ENCODE assay signal across 1 cellular context in the genomic region with DNA sequence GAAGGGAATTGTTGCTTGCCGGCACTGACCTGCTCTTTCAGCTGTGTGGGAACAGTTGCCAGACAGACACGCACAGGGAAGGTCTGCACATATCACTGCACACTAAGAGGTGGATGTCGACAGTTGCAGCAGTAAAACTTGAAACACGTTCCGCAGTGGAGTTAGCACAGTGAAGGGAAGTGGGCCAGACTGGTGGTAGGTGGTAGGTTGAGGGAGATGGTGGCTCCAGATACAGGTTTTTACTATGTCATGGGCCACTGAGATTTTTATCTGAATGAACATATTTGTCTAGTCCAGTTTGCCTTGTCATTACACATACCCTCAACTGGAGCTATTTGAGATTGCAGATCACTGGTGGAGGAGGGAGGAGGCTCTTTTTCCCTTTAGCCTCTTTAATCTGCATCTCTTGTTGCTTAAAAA.
TF ChIP-seq lines count a peak whose summit lies in the region.

No MANE protein-coding gene starts in this region.

TF ChIP-seq in K562, 482 proteins besides CTCF, POLR2A, EP300 and RAD21 (continued from another document):
- TF ChIP-seq CBFA2T2 (conservative IDR thresholded peaks at IDR 0.05) (0 out of 2 replicates have a peak, but pooled peaks have one; percentile 5), ILF3 (IDR thresholded peaks at IDR 0.05; ENCODE audit: borderline replicate concordance) (no peak), NFE2 (IDR thresholded peaks at IDR 0.05; ENCODE audit: low read depth) (peak; percentile 88), SMARCB1 (IDR thresholded peaks at IDR 0.05; ENCODE audit: insufficient read length, low read depth) (no peak), PHTF2 (CRISPR knock-in tag; IDR thresholded peaks at IDR 0.05) (no peak), MAFF (IDR thresholded peaks at IDR 0.05; ENCODE audit: low read length) (peak; percentile 20; the same call in 1 of the 2 replicates), SMAD4 (CRISPR knock-in tag; conservative IDR thresholded peaks at IDR 0.05) (peak; percentile 79), NR2C2 (CRISPR knock-in tag; IDR thresholded peaks at IDR 0.05) (no peak), NR2C2 (tag; IDR thresholded peaks at IDR 0.05) (no peak), TBL1XR1 (IDR thresholded peaks at IDR 0.05; ENCODE audit: low read length in 2 of 2) (0 out of 4 replicates have a peak, but pooled peaks of 1 of the 2 experiments have one; percentile 51), KLF16 (IDR thresholded peaks at IDR 0.05) (no peak), HINFP (tag; conservative IDR thresholded peaks at IDR 0.05; ENCODE audit: low read depth) (no peak), ZFPM2 (CRISPR knock-in tag; IDR thresholded peaks at IDR 0.05) (no peak), ATF7 (IDR thresholded peaks at IDR 0.05) (0 out of 2 replicates have a peak, but pooled peaks have one; percentile 30), TEAD4 (IDR thresholded peaks at IDR 0.05; ENCODE audit: low read length) (0 out of 2 replicates have a peak, but pooled peaks have one; percentile 40), TEAD4 (CRISPR knock-in tag; IDR thresholded peaks at IDR 0.05; ENCODE audit: borderline replicate concordance) (no peak), HNRNPH1 (optimal IDR thresholded peaks at IDR 0.05; ENCODE audit: low read depth, low read length) (no peak), TEAD1 (CRISPR knock-in tag; IDR thresholded peaks at IDR 0.05) (peak in 1 of 2 experiments; percentile 77; a peak in 1 of 4 replicates), GABPA (tag; conservative IDR thresholded peaks at IDR 0.05; ENCODE audit: low read depth) (peak; percentile 34; the same call in 1 of the 2 replicates)
- TF ChIP-seq, protein P1, sequence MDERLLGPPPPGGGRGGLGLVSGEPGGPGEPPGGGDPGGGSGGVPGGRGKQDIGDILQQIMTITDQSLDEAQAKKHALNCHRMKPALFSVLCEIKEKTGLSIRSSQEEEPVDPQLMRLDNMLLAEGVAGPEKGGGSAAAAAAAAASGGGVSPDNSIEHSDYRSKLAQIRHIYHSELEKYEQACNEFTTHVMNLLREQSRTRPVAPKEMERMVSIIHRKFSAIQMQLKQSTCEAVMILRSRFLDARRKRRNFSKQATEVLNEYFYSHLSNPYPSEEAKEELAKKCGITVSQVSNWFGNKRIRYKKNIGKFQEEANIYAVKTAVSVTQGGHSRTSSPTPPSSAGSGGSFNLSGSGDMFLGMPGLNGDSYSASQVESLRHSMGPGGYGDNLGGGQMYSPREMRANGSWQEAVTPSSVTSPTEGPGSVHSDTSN (CRISPR knock-in tag; IDR thresholded peaks at IDR 0.05; ENCODE audit: low read depth): no peak
- TF ChIP-seq, protein P1 (tag; conservative IDR thresholded peaks at IDR 0.05; ENCODE audit: low read depth): 0 out of 2 replicates have a peak, but pooled peaks have one; percentile 9
- TF ChIP-seq, protein P2, sequence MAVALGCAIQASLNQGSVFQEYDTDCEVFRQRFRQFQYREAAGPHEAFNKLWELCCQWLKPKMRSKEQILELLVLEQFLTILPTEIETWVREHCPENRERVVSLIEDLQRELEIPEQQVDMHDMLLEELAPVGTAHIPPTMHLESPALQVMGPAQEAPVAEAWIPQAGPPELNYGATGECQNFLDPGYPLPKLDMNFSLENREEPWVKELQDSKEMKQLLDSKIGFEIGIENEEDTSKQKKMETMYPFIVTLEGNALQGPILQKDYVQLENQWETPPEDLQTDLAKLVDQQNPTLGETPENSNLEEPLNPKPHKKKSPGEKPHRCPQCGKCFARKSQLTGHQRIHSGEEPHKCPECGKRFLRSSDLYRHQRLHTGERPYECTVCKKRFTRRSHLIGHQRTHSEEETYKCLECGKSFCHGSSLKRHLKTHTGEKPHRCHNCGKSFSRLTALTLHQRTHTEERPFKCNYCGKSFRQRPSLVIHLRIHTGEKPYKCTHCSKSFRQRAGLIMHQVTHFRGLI (CRISPR knock-in tag; IDR thresholded peaks at IDR 0.05): no peak
